ENCODE assay signal across 1 cellular context in the genomic region with DNA sequence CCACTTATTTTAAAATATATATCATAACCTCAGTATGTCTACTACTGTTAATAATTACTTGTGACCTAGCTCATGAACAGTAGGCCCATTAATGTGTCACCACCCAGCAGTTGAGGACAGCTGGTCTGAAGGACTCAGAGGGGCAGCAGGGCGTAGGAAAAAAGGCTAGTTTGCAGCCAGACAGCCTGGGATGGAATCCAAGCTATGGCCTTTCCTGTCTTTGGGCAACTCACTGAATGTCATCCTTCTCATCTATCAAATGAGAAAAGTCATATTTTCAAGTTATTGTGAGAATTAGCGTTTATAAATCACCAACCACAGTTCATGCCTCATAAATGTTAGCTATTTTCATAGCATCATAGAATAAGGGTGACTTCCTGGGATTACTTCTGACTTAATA.
TF ChIP-seq lines count a peak whose summit lies in the region.

No MANE protein-coding gene starts in this region.

TF ChIP-seq in SK-N-SH, 30 proteins besides CTCF, POLR2A, EP300 and RAD21 (continued from another document):
- TF ChIP-seq, protein P1, sequence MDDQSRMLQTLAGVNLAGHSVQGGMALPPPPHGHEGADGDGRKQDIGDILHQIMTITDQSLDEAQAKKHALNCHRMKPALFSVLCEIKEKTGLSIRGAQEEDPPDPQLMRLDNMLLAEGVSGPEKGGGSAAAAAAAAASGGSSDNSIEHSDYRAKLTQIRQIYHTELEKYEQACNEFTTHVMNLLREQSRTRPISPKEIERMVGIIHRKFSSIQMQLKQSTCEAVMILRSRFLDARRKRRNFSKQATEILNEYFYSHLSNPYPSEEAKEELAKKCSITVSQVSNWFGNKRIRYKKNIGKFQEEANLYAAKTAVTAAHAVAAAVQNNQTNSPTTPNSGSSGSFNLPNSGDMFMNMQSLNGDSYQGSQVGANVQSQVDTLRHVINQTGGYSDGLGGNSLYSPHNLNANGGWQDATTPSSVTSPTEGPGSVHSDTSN (IDR thresholded peaks at IDR 0.05) = peak; percentile 93
- TF ChIP-seq TAF1 (IDR thresholded peaks at IDR 0.05; ENCODE audit: borderline replicate concordance, low read depth, low read length) (no peak), TCF12 (IDR thresholded peaks at IDR 0.05) (peak; percentile 63), FOSL2 (IDR thresholded peaks at IDR 0.05; ENCODE audit: borderline replicate concordance, low read depth) (peak; percentile 10; the same call in 1 of the 2 replicates), SMC3 (IDR thresholded peaks at IDR 0.05; ENCODE audit: low read depth, low read length) (no peak), RXRA (IDR thresholded peaks at IDR 0.05; ENCODE audit: borderline replicate concordance, low read depth) (no peak), EZH2phosphoT487 (IDR thresholded peaks at IDR 0.05; ENCODE audit: borderline replicate concordance, low read depth) (no peak), YY1 (IDR thresholded peaks at IDR 0.05; ENCODE audit: low read depth) (no peak), FOXM1 (IDR thresholded peaks at IDR 0.05; ENCODE audit: low read depth) (no peak), NFIC (IDR thresholded peaks at IDR 0.05; ENCODE audit: borderline replicate concordance) (peak; percentile 51), JUND (IDR thresholded peaks at IDR 0.05) (peak; percentile 54), USF1 (IDR thresholded peaks at IDR 0.05; ENCODE audit: borderline replicate concordance, low read depth) (no peak), GABPA (IDR thresholded peaks at IDR 0.05; ENCODE audit: low read depth) (no peak), REST (IDR thresholded peaks at IDR 0.05; ENCODE audit: low read depth, low read length) (no peak), SIN3A (IDR thresholded peaks at IDR 0.05; ENCODE audit: borderline replicate concordance, low read depth, low read length) (0 out of 2 replicates have a peak, but pooled peaks have one; percentile 33), NRF1 (IDR thresholded peaks at IDR 0.05; ENCODE audit: low read depth, low read length) (no peak), MEF2A (IDR thresholded peaks at IDR 0.05; ENCODE audit: borderline replicate concordance, low read depth) (no peak), IRF3 (IDR thresholded peaks at IDR 0.05; ENCODE audit: low read depth, low read length) (no peak)
